Comparison of ENCODE assay signal across 2 cellular contexts in genomic region chr22:37468201-37468695, GRCh38. TPM values are rescaled to one million over a fixed set of nuclear protein-coding genes. Genes with fewer than 3 reads are reported as not detected.
"Had no signal": no experiment of that assay in that cellular context is flagged by ENCODE, and none has a peak within 500 bp of the region (broad histone marks: within the 10 kb centered on the region; RNA-seq: fewer than 3 reads in every experiment).

No MANE protein-coding gene starts in this region.

RNA-seq across cellular contexts. Expression of gene ELFN2, which starts 41.0 kb away (rescaled TPM):
- total RNA-seq: lung microvascular endothelial cell, mesenteric fat pad had no signal
